In genomic region chrX:33339219-33339618, GRCh38 we compare ENCODE assay signal across 14 cellular contexts.
DNase-seq lines count a peak whose midpoint lies in the region; ATAC-seq, FAIRE-seq and TF ChIP-seq lines count a peak whose summit lies in the region.
"Had no signal": no experiment of that assay in that cellular context is flagged by ENCODE, and none has a peak within 500 bp of the region (broad histone marks: within the 10 kb centered on the region; RNA-seq: fewer than 3 reads in every experiment).

No MANE protein-coding gene starts in this region.

- H3K27me3 ChIP-seq in esophagus muscularis mucosa (no peaks in the 10 kb centered on the region), psoas muscle (ENCODE audit: insufficient read depth in 3 of 3, low read length in 2 of 3) (peaks cover 0 to 3% (median 0%) of the 10 kb centered on the region in 3 donors)
- no peaks in the 10 kb centered on the region for H3K27me3 ChIP-seq in naive thymus-derived CD4-positive, alpha-beta T cell (ENCODE audit: control insufficient read depth in 2 of 2, insufficient read depth in 2 of 2, low read length in 2 of 2)
- H3K27me3 ChIP-seq: colonic mucosa had no signal

- no peaks in the 10 kb centered on the region for H3K4me1 Mint-ChIP-seq in naive thymus-derived CD4-positive, alpha-beta T cell
- H3K4me1 Mint-ChIP-seq: natural killer cell had no signal

- no peaks in the 10 kb centered on the region for H3K9me3 ChIP-seq in esophagus muscularis mucosa
- no peaks in the 10 kb centered on the region for H3K9me3 ChIP-seq in psoas muscle
- H3K9me3 ChIP-seq in naive thymus-derived CD4-positive, alpha-beta T cell (ENCODE audit: control insufficient read depth in 2 of 3, low read length in 3 of 3): no peaks in the 10 kb centered on the region
- H3K9me3 ChIP-seq: colonic mucosa had no signal

- CTCF ChIA-PET in naive thymus-derived CD4-positive, alpha-beta T cell (lab: Charles Lee): no interaction called here

- POLR2A ChIA-PET in naive thymus-derived CD4-positive, alpha-beta T cell (lab: Charles Lee): no interaction called here

- peak overlapping the region; percentile 28 to 44 (median 33) for H3K4me3 ChIP-seq in esophagus muscularis mucosa
- H3K4me3 ChIP-seq in psoas muscle: peak overlapping the region; percentile 58
- H3K4me3 ChIP-seq in naive thymus-derived CD4-positive, alpha-beta T cell (ENCODE audit: low read length): no peak overlapping the region
- H3K4me3 ChIP-seq: colonic mucosa had no signal

- no peak overlapping the region for H3K27ac Mint-ChIP-seq in naive thymus-derived CD4-positive, alpha-beta T cell
- H3K27ac Mint-ChIP-seq: natural killer cell had no signal

- ATAC-seq in psoas muscle: peak; percentile 39 to 69 (median 56)
- no peak for ATAC-seq in naive thymus-derived CD4-positive, alpha-beta T cell
- ATAC-seq: natural killer cell had no signal

- H3K27ac ChIP-seq in esophagus muscularis mucosa (replicated peaks in 1 of 4) (no peak overlapping the region), psoas muscle (peak overlapping the region; percentile 34)
- H3K27ac ChIP-seq in naive thymus-derived CD4-positive, alpha-beta T cell (ENCODE audit: low read depth, low read length): no peak overlapping the region
- H3K27ac ChIP-seq: C4-2B, colonic mucosa had no signal

- H3K36me3 ChIP-seq in esophagus muscularis mucosa: no peaks in the 10 kb centered on the region
- no peaks in the 10 kb centered on the region for H3K36me3 ChIP-seq in psoas muscle (ENCODE audit: insufficient read depth in 1 of 2, low read depth in 1 of 2)
- no peaks in the 10 kb centered on the region for H3K36me3 ChIP-seq in naive thymus-derived CD4-positive, alpha-beta T cell (ENCODE audit: control insufficient read depth in 2 of 3, insufficient read depth in 3 of 3, low read length in 3 of 3)
- H3K36me3 ChIP-seq: colonic mucosa had no signal

- TF ChIP-seq POLR2A in esophagus muscularis mucosa (IDR thresholded peaks at IDR 0.05; ENCODE audit: low read depth): no peak

- TF ChIP-seq EP300 in esophagus muscularis mucosa (IDR thresholded peaks at IDR 0.05): no peak

- FAIRE-seq in urothelium cell line (lab: Jason Lieb, UNC): no peak

- 47% methylated on average over 9 of the region's 9 CpGs for WGBS in esophagus muscularis mucosa
- WGBS in psoas muscle, 3 donors: 11 to 21% (median 17%) methylated on average over 9 of the region's 9 CpGs

- H3K27me3 Mint-ChIP-seq in naive thymus-derived CD4-positive, alpha-beta T cell: no peaks in the 10 kb centered on the region

- H3K36me3 Mint-ChIP-seq in naive thymus-derived CD4-positive, alpha-beta T cell: no peaks in the 10 kb centered on the region
- H3K36me3 Mint-ChIP-seq: natural killer cell had no signal

- H3K4me3 Mint-ChIP-seq in naive thymus-derived CD4-positive, alpha-beta T cell: no peak overlapping the region
- H3K4me3 Mint-ChIP-seq: natural killer cell had no signal

- intact Hi-C loops in esophagus muscularis mucosa (cut with DNase I): loop anchor here (5.0 kb wide), 1 partner anchor 802 kb away; no protein-coding TSS in a partner anchor
- intact Hi-C loops in psoas muscle (cut with DNase I): loop anchor here in 1 of 2 donors (5.0 kb wide), 2 partner anchors 127 to 807 kb away; partner anchors contain the start of gene DMD
- intact Hi-C loops in naive thymus-derived CD4-positive, alpha-beta T cell (cut with micrococcal nuclease): no loop called here

- DNase-seq in DMS153 treated with DMSO at 0.1 percent for 48 hours (lab: John Stamatoyannopoulos, UW; ENCODE audit: unreplicated experiment) (peak; percentile 23), NCI-H748 (lab: John Stamatoyannopoulos, UW; ENCODE audit: unreplicated experiment) (peak; percentile 74), esophagus muscularis mucosa (ENCODE audit: extremely low spot score) (no peak), psoas muscle (no peak), urothelium cell line (ENCODE audit: low spot score) (no peak)
- no peak for DNase-seq in stimulated activated CD8-positive, alpha-beta memory T cell treated with anti-CD3 and anti-CD28 coated beads, Interleukin-4, amount 100 ng/mL, for 48 hours
- no peak for DNase-seq in naive thymus-derived CD4-positive, alpha-beta T cell
- no peak for DNase-seq in stimulated activated CD4-positive, alpha-beta T cell treated with anti-CD3 and anti-CD28 coated beads, Interleukin-2, amount 100 ng/mL, for 24 hours
- DNase-seq: activated CD4-positive, CD25-positive, alpha-beta regulatory T cell; colonic mucosa; natural killer cell; NCI-H1092 treated with DMSO at 0.1 percent for 48 hours; trophoblast cell had no signal

- H3K9me3 Mint-ChIP-seq in naive thymus-derived CD4-positive, alpha-beta T cell: peaks cover 0 to 2% (median 0%) of the 10 kb centered on the region in 11 donors

- TF ChIP-seq CTCF in esophagus muscularis mucosa (IDR thresholded peaks at IDR 0.05): no peak
- no peak for TF ChIP-seq CTCF in psoas muscle (IDR thresholded peaks at IDR 0.05)

- peaks cover 0 to 5% (median 0%) of the 10 kb centered on the region in 4 donors for H3K4me1 ChIP-seq in esophagus muscularis mucosa
- no peaks in the 10 kb centered on the region for H3K4me1 ChIP-seq in psoas muscle
- no peaks in the 10 kb centered on the region for H3K4me1 ChIP-seq in naive thymus-derived CD4-positive, alpha-beta T cell (ENCODE audit: control insufficient read depth in 2 of 2, insufficient read depth in 2 of 2, low read length in 2 of 2)
- H3K4me1 ChIP-seq: colonic mucosa had no signal

Comparison
In these comparisons a context has a peak if more than half of its experiments do, and no peak if none do; other contexts are left out.
1. DNase-seq: peak in DMS153 treated with DMSO at 0.1 percent for 48 hours (single experiment) and NCI-H748 (single experiment); none in esophagus muscularis mucosa (single experiment), psoas muscle (0 of 2), stimulated activated CD8-positive, alpha-beta memory T cell treated with anti-CD3 and anti-CD28 coated beads, Interleukin-4, amount 100 ng/mL, for 48 hours (single experiment), urothelium cell line (single experiment), naive thymus-derived CD4-positive, alpha-beta T cell (0 of 9) and stimulated activated CD4-positive, alpha-beta T cell treated with anti-CD3 and anti-CD28 coated beads, Interleukin-2, amount 100 ng/mL, for 24 hours (0 of 2).